Comparison of ENCODE assay signal across 1 cellular context in the genomic region with DNA sequence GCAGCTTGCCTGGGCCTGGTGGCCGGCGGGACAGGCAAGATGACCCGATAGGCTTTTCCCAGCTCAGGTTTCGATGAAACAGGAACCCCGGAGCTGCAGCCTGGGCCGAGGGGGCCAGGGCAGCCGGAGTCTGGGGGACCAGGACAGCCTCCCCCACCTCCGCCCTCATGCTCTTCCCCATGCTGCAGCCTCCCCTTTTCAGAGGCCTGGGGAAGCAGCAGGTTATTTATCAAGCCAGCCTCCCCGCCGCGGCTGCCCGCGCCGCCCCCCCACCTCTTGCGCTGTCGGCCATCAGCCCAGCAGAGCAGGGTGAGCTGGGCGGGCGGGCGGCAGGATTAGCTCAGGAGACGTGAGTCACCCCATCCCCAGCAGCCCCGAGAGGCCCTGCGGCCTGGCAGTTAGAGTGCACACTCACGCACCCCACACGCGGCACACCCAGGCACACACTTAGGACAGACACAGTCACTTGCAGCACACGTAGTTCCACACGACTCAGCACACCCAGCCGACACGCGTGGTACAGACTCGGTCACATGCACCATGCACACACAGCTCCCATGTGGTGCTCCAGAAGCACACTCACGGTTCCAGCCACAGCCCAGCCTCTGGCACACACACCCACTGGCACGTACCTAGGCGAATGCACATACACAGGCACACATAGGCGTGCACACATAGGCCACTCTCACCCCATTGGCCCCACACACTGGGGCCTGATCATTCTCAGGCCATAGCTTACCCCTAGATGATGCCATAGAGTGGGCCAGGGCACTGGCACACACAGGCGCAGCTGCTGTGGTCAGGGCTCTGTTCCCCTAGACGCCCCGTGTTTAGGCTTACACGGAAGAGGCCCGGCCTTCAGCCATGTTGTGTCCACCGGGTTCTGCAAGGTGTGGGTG.
A peak's percentile ranks its signal among the peaks of the same experiment; 100 is the strongest.
TF ChIP-seq lines count a peak whose summit lies in the region.

No MANE protein-coding gene starts in this region.

TF ChIP-seq in K562, 482 proteins besides CTCF, POLR2A, EP300 and RAD21 (continued from another document and continues in another):
- TF ChIP-seq, protein P1, sequence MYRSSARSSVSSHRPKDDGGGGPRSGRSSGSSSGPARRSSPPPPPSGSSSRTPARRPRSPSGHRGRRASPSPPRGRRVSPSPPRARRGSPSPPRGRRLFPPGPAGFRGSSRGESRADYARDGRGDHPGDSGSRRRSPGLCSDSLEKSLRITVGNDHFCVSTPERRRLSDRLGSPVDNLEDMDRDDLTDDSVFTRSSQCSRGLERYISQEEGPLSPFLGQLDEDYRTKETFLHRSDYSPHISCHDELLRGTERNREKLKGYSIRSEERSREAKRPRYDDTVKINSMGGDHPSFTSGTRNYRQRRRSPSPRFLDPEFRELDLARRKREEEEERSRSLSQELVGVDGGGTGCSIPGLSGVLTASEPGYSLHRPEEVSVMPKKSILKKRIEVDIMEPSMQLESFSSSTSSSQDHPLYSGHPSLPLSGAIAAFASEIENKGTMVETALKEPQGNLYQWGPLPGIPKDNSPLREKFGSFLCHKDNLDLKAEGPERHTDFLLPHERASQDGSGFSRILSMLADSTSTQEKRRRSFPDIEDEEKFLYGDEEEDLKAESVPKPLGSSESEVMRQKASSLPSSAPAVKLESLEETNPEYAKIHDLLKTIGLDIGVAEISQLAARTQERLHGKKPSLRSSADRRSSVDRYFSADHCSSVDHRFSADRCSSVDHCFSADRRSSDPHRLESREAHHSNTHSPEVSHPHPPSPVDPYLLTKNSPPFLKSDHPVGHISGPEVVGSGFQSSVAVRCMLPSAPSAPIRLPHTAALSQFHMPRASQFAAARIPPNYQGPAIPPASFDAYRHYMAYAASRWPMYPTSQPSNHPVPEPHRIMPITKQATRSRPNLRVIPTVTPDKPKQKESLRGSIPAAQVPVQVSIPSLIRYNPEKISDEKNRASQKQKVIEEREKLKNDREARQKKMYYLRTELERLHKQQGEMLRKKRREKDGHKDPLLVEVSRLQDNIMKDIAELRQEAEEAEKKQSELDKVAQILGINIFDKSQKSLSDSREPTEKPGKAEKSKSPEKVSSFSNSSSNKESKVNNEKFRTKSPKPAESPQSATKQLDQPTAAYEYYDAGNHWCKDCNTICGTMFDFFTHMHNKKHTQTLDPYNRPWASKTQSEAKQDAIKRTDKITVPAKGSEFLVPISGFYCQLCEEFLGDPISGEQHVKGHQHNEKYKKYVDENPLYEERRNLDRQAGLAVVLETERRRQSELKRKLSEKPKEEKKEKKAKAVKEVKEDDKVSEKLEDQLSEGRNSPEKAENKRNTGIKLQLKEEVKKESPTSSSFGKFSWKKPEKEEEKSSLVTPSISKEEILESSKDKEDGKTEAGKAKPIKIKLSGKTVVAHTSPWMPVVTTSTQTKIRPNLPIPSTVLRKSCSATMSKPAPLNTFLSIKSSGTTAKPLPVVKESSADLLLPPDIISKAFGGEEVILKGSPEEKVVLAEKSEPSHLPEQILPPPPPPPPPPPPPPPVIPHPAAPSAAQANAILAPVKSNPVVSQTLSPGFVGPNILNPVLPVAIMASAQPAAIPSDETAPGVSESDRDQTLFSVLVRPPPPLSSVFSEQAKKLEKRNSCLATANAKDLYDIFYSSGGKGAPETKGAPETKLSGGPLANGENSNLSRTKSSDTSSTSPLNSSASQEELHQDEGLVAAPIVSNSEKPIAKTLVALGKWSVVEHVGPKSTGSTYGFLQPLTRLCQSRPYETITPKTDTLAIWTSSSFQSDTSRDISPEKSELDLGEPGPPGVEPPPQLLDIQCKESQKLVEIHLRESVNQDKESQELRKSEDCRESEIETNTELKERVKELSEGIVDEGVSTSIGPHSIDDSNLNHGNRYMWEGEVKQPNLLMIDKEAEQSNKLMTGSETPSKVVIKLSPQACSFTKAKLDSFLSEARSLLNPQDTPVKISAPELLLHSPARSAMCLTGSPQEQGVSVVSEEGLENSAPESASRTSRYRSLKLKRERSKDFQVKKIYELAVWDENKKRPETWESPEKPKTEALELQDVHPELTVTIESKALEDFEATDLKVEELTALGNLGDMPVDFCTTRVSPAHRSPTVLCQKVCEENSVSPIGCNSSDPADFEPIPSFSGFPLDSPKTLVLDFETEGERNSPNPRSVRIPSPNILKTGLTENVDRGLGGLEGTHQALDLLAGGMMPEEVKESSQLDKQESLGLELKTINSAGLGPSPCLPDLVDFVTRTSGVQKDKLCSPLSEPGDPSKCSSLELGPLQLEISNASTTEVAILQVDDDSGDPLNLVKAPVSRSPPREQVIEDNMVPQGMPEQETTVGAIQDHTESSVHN (IDR thresholded peaks at IDR 0.05; ENCODE audit: borderline replicate concordance in 1 of 2, low read depth in 1 of 2), result peak in 1 of 2 experiments; percentile 59; a peak in 1 of 4 replicates
- TF ChIP-seq TGIF2 (CRISPR knock-in tag; IDR thresholded peaks at IDR 0.05), result no peak
- TF ChIP-seq CCNT2 (IDR thresholded peaks at IDR 0.05; ENCODE audit: borderline replicate concordance, extremely low read depth, insufficient read length, low read depth, low read length), result peak; percentile 95
- TF ChIP-seq, protein P2, sequence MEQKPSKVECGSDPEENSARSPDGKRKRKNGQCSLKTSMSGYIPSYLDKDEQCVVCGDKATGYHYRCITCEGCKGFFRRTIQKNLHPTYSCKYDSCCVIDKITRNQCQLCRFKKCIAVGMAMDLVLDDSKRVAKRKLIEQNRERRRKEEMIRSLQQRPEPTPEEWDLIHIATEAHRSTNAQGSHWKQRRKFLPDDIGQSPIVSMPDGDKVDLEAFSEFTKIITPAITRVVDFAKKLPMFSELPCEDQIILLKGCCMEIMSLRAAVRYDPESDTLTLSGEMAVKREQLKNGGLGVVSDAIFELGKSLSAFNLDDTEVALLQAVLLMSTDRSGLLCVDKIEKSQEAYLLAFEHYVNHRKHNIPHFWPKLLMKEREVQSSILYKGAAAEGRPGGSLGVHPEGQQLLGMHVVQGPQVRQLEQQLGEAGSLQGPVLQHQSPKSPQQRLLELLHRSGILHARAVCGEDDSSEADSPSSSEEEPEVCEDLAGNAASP (IDR thresholded peaks at IDR 0.05), result no peak
- TF ChIP-seq, protein P3, sequence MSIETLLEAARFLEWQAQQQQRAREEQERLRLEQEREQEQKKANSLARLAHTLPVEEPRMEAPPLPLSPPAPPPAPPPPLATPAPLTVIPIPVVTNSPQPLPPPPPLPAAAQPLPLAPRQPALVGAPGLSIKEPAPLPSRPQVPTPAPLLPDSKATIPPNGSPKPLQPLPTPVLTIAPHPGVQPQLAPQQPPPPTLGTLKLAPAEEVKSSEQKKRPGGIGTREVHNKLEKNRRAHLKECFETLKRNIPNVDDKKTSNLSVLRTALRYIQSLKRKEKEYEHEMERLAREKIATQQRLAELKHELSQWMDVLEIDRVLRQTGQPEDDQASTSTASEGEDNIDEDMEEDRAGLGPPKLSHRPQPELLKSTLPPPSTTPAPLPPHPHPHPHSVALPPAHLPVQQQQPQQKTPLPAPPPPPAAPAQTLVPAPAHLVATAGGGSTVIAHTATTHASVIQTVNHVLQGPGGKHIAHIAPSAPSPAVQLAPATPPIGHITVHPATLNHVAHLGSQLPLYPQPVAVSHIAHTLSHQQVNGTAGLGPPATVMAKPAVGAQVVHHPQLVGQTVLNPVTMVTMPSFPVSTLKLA (conservative IDR thresholded peaks at IDR 0.05), result peak; percentile 79 to 89
- TF ChIP-seq NFYB (IDR thresholded peaks at IDR 0.05; ENCODE audit: extremely low read depth, insufficient read length), result no peak
- peak; percentile 65 for TF ChIP-seq NCOR1 (IDR thresholded peaks at IDR 0.05)
- no peak for TF ChIP-seq SAP30 (IDR thresholded peaks at IDR 0.05; ENCODE audit: borderline replicate concordance, insufficient read depth, low read depth, low read length, poor library complexity, severe bottlenecking)
- no peak for TF ChIP-seq KAT8 (IDR thresholded peaks at IDR 0.05; ENCODE audit: low read depth)
- TF ChIP-seq, protein P4, sequence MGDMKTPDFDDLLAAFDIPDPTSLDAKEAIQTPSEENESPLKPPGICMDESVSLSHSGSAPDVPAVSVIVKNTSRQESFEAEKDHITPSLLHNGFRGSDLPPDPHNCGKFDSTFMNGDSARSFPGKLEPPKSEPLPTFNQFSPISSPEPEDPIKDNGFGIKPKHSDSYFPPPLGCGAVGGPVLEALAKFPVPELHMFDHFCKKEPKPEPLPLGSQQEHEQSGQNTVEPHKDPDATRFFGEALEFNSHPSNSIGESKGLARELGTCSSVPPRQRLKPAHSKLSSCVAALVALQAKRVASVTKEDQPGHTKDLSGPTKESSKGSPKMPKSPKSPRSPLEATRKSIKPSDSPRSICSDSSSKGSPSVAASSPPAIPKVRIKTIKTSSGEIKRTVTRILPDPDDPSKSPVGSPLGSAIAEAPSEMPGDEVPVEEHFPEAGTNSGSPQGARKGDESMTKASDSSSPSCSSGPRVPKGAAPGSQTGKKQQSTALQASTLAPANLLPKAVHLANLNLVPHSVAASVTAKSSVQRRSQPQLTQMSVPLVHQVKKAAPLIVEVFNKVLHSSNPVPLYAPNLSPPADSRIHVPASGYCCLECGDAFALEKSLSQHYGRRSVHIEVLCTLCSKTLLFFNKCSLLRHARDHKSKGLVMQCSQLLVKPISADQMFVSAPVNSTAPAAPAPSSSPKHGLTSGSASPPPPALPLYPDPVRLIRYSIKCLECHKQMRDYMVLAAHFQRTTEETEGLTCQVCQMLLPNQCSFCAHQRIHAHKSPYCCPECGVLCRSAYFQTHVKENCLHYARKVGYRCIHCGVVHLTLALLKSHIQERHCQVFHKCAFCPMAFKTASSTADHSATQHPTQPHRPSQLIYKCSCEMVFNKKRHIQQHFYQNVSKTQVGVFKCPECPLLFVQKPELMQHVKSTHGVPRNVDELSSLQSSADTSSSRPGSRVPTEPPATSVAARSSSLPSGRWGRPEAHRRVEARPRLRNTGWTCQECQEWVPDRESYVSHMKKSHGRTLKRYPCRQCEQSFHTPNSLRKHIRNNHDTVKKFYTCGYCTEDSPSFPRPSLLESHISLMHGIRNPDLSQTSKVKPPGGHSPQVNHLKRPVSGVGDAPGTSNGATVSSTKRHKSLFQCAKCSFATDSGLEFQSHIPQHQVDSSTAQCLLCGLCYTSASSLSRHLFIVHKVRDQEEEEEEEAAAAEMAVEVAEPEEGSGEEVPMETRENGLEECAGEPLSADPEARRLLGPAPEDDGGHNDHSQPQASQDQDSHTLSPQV (IDR thresholded peaks at IDR 0.05), result peak; percentile 98
- no peak for TF ChIP-seq PTTG1 (tag; IDR thresholded peaks at IDR 0.05; ENCODE audit: low read depth)
- TF ChIP-seq HIVEP1 (CRISPR knock-in tag; IDR thresholded peaks at IDR 0.05), result no peak
- no peak for TF ChIP-seq RAD51 (IDR thresholded peaks at IDR 0.05; ENCODE audit: borderline replicate concordance, low read depth)
- no peak for TF ChIP-seq BCL6 (CRISPR knock-in tag; IDR thresholded peaks at IDR 0.05)
- 0 out of 2 replicates have a peak, but pooled peaks have one; percentile 28 for TF ChIP-seq SMC3 (conservative IDR thresholded peaks at IDR 0.05; ENCODE audit: insufficient read depth, low read depth, low read length)
- TF ChIP-seq, protein P5, sequence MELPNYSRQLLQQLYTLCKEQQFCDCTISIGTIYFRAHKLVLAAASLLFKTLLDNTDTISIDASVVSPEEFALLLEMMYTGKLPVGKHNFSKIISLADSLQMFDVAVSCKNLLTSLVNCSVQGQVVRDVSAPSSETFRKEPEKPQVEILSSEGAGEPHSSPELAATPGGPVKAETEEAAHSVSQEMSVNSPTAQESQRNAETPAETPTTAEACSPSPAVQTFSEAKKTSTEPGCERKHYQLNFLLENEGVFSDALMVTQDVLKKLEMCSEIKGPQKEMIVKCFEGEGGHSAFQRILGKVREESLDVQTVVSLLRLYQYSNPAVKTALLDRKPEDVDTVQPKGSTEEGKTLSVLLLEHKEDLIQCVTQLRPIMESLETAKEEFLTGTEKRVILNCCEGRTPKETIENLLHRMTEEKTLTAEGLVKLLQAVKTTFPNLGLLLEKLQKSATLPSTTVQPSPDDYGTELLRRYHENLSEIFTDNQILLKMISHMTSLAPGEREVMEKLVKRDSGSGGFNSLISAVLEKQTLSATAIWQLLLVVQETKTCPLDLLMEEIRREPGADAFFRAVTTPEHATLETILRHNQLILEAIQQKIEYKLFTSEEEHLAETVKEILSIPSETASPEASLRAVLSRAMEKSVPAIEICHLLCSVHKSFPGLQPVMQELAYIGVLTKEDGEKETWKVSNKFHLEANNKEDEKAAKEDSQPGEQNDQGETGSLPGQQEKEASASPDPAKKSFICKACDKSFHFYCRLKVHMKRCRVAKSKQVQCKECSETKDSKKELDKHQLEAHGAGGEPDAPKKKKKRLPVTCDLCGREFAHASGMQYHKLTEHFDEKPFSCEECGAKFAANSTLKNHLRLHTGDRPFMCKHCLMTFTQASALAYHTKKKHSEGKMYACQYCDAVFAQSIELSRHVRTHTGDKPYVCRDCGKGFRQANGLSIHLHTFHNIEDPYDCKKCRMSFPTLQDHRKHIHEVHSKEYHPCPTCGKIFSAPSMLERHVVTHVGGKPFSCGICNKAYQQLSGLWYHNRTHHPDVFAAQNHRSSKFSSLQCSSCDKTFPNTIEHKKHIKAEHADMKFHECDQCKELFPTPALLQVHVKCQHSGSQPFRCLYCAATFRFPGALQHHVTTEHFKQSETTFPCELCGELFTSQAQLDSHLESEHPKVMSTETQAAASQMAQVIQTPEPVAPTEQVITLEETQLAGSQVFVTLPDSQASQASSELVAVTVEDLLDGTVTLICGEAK (IDR thresholded peaks at IDR 0.05), result peak; percentile 42; the same call in 1 of the 2 replicates
- TF ChIP-seq, protein P5 (CRISPR knock-in tag; IDR thresholded peaks at IDR 0.05), result no peak
- TF ChIP-seq NEUROD1 (IDR thresholded peaks at IDR 0.05; ENCODE audit: borderline replicate concordance, low read depth, low read length, partially characterized antibody), result peak; percentile 59
- peak; percentile 62; the same call in 1 of the 2 replicates for TF ChIP-seq ZEB2 (IDR thresholded peaks at IDR 0.05)
- peak; percentile 66; the same call in 1 of the 2 replicates for TF ChIP-seq CEBPG (CRISPR knock-in tag; IDR thresholded peaks at IDR 0.05)
- TF ChIP-seq CEBPG (tag; conservative IDR thresholded peaks at IDR 0.05 in 1 of 2, IDR thresholded peaks at IDR 0.05 in 1 of 2), result no peak
